17 cellular contexts compared by ENCODE assay signal in the genomic region with DNA sequence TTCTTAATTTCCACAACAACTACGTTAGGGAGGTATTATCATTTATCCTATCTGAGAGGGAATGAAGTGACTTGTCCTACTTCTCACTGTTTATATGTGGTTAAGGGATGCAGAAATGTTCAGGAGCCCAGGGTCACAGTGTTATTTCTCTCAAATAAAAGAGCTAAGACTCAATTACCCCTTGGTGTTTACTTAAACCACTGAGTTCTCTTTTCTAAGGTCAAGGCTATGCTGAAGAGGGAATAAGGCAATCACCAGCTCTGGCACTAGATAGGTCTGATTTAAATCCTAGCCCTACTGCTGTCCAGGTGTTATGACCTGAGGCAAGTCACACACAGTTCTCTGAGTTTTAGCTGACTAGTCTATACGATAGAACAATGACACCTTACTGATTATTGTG. TPM values are rescaled to one million over a fixed set of nuclear protein-coding genes. Genes with fewer than 3 reads are reported as not detected.
DNase-seq lines count a peak whose midpoint lies in the region; ATAC-seq and TF ChIP-seq lines count a peak whose summit lies in the region.
"Had no signal": no experiment of that assay in that cellular context is flagged by ENCODE, and none has a peak within 500 bp of the region (broad histone marks: within the 10 kb centered on the region; RNA-seq: fewer than 3 reads in every experiment).

No MANE protein-coding gene starts in this region.

- no peak overlapping the region for H3K4ac ChIP-seq in mesenchymal stem cell (ENCODE audit: low read depth in 1 of 2, low read length in 2 of 2)

- no peak overlapping the region for H2BK12ac ChIP-seq in mesenchymal stem cell (ENCODE audit: low read length in 2 of 2)

- H3K4me3 Mint-ChIP-seq in dendritic cell treated with granulocyte-macrophage colony-stimulating factor and Interleukin-4, amounts not matched to agents 40 ng/mL and 50 ng/mL, for 4 days = no peak overlapping the region
- H3K4me3 Mint-ChIP-seq: CD4-positive, CD25-positive, alpha-beta regulatory T cell; CD8-positive, alpha-beta T cell had no signal

- H4K91ac ChIP-seq in mesenchymal stem cell (ENCODE audit: low read length) = no peak overlapping the region

- H2AK5ac ChIP-seq in mesenchymal stem cell (ENCODE audit: low read length, severe bottlenecking) = no peak overlapping the region

- no peaks in the 10 kb centered on the region for H3K79me1 ChIP-seq in mesenchymal stem cell (replicated peaks; ENCODE audit: low read length, poor library complexity, severe bottlenecking)

- no peak overlapping the region for H3K4me2 ChIP-seq in mesenchymal stem cell (ENCODE audit: low read length, poor library complexity, severe bottlenecking)

- DNase-seq in LNCaP clone FGC (ENCODE audit: low read depth) = peak; percentile 72
- DNase-seq in mesenchymal stem cell = peak; percentile 9
- no peak for DNase-seq in NCI-H774 (lab: John Stamatoyannopoulos, UW)
- no peak for DNase-seq in SHP77 treated with DMSO at 0.1 percent for 48 hours (lab: John Stamatoyannopoulos, UW)
- no peak for DNase-seq in pons (ENCODE audit: low spot score)
- DNase-seq: C1 segment of cervical spinal cord; Caco-2; CD4-positive, CD25-positive, alpha-beta regulatory T cell; CD8-positive, alpha-beta T cell; DMS153; DND-41; GM23248; H7; HCEC 1CT had no signal

- H2AFZ ChIP-seq in mesenchymal stem cell (ENCODE audit: low read depth, low read length) = no peak overlapping the region
- H2AFZ ChIP-seq: GM23248 had no signal

- no peak for ATAC-seq in HG03039 (IDR thresholded peaks at IDR 0.05; ENCODE audit: unreplicated experiment)
- ATAC-seq: CD8-positive, alpha-beta T cell had no signal

- no peak overlapping the region for H3K14ac ChIP-seq in mesenchymal stem cell (ENCODE audit: low read length in 2 of 2)

- no peak overlapping the region for H3K23ac ChIP-seq in mesenchymal stem cell (ENCODE audit: low read length in 2 of 2)

- H3K9me3 ChIP-seq in mesenchymal stem cell (ENCODE audit: control insufficient read depth, low read length) = no peaks in the 10 kb centered on the region
- H3K9me3 ChIP-seq: Caco-2 had no signal

- no peak overlapping the region for H4K8ac ChIP-seq in mesenchymal stem cell (ENCODE audit: low read length)

- H3K27ac Mint-ChIP-seq in dendritic cell treated with granulocyte-macrophage colony-stimulating factor and Interleukin-4, amounts not matched to agents 40 ng/mL and 50 ng/mL, for 4 days = peak overlapping the region; percentile 10
- H3K27ac Mint-ChIP-seq: CD4-positive, CD25-positive, alpha-beta regulatory T cell; CD8-positive, alpha-beta T cell had no signal

- no peak overlapping the region for H2BK15ac ChIP-seq in mesenchymal stem cell (ENCODE audit: low read depth, poor library complexity, severe bottlenecking)

- no peak overlapping the region for H3K4me3 ChIP-seq in LNCaP clone FGC (ENCODE audit: low read depth, low read length)
- H3K4me3 ChIP-seq in mesenchymal stem cell (ENCODE audit: insufficient read depth in 1 of 2, low read depth in 1 of 2, low read length in 2 of 2) = no peak overlapping the region
- H3K4me3 ChIP-seq: GM23248 had no signal

- H3K27me3 Mint-ChIP-seq in dendritic cell treated with granulocyte-macrophage colony-stimulating factor and Interleukin-4, amounts not matched to agents 40 ng/mL and 50 ng/mL, for 4 days = no peaks in the 10 kb centered on the region
- H3K27me3 Mint-ChIP-seq: CD4-positive, CD25-positive, alpha-beta regulatory T cell had no signal

- intact Hi-C loops in dendritic cell treated with granulocyte-macrophage colony-stimulating factor and Interleukin-4, amounts not matched to agents 40 ng/mL and 50 ng/mL, for 4 days (cut with micrococcal nuclease) = no loop called here

- peak overlapping the region; percentile 63 for H3K27ac ChIP-seq in 22Rv1
- no peak overlapping the region for H3K27ac ChIP-seq in mesenchymal stem cell (ENCODE audit: low read length, poor library complexity, severe bottlenecking)
- H3K27ac ChIP-seq: GM23248 had no signal

- no peaks in the 10 kb centered on the region for H3K36me3 ChIP-seq in mesenchymal stem cell (ENCODE audit: control insufficient read depth in 1 of 2, insufficient read depth in 2 of 2, low read depth in 1 of 2, low read length in 2 of 2)

- no peak overlapping the region for H2BK120ac ChIP-seq in mesenchymal stem cell (ENCODE audit: low read depth, low read length)

- no peaks in the 10 kb centered on the region for H3K4me1 ChIP-seq in mesenchymal stem cell (ENCODE audit: control insufficient read depth, insufficient read depth, low read depth, low read length)
- H3K4me1 ChIP-seq: Caco-2 had no signal

- H3K4me1 Mint-ChIP-seq in dendritic cell treated with granulocyte-macrophage colony-stimulating factor and Interleukin-4, amounts not matched to agents 40 ng/mL and 50 ng/mL, for 4 days (ENCODE audit: low read depth) = peaks cover 47% of the 10 kb centered on the region

- H3K18ac ChIP-seq in mesenchymal stem cell (ENCODE audit: low read depth in 1 of 2, low read length in 2 of 2) = no peak overlapping the region

- H3K27me3 ChIP-seq in mesenchymal stem cell (ENCODE audit: control insufficient read depth in 1 of 2, insufficient read depth in 1 of 2, low read length in 2 of 2) = no peaks in the 10 kb centered on the region

- H3K9me3 Mint-ChIP-seq in dendritic cell treated with granulocyte-macrophage colony-stimulating factor and Interleukin-4, amounts not matched to agents 40 ng/mL and 50 ng/mL, for 4 days = no peaks in the 10 kb centered on the region
- H3K9me3 Mint-ChIP-seq: CD4-positive, CD25-positive, alpha-beta regulatory T cell; CD8-positive, alpha-beta T cell had no signal

- no peak for TF ChIP-seq CTCF in 22Rv1 (IDR thresholded peaks at IDR 0.05)
- TF ChIP-seq CTCF in LNCaP clone FGC (IDR thresholded peaks at IDR 0.05; ENCODE audit: control insufficient read depth, extremely low read depth, insufficient read depth) = no peak

- no peak overlapping the region for H3K9ac ChIP-seq in mesenchymal stem cell (ENCODE audit: low read length)
- H3K9ac ChIP-seq: GM23248 had no signal

- H2BK5ac ChIP-seq in mesenchymal stem cell (ENCODE audit: low read depth, low read length, poor library complexity, severe bottlenecking) = no peak overlapping the region

- H3K36me3 Mint-ChIP-seq in dendritic cell treated with granulocyte-macrophage colony-stimulating factor and Interleukin-4, amounts not matched to agents 40 ng/mL and 50 ng/mL, for 4 days (ENCODE audit: low read depth) = no peaks in the 10 kb centered on the region
- H3K36me3 Mint-ChIP-seq: CD4-positive, CD25-positive, alpha-beta regulatory T cell; CD8-positive, alpha-beta T cell had no signal

- WGBS in mesenchymal stem cell = 96% methylated on average over 1 of the region's 2 CpGs

RNA-seq across cellular contexts. Expression of a gene that starts 35.7 kb away (rescaled TPM):
- 20.5 TPM for polyA plus RNA-seq in mesenchymal stem cell (2013, experiment 1 of 2)
- 18.5 TPM for polyA plus RNA-seq in mesenchymal stem cell (2013, experiment 2 of 2)

Comparison
In these comparisons a context has a peak if more than half of its experiments do, and no peak if none do; other contexts are left out.
1. DNase-seq: peak in LNCaP clone FGC (single experiment) and mesenchymal stem cell (single experiment); none in NCI-H774 (single experiment), SHP77 treated with DMSO at 0.1 percent for 48 hours (single experiment) and pons (single experiment).